Comparison of ENCODE assay signal across 23 cellular contexts in the genomic region with DNA sequence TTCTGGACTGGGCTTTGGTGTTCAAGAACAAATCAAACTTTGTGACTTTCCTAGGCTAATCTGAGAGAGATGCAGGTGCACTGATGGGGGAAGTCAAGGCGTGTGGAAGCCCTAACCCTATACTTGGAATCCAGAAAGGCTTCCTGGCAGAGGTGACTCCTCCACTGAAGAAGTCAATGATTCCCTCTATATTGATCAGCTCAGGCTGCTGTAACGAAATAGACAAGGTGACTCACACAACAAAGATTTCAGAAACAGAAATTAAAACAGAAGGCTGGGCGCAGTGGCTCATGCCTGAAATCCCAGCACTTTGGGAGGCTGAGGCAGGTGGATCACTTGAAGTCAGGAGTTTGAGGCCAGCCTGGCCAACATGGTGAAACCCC.
DNase-seq lines count a peak whose midpoint lies in the region; ATAC-seq, FAIRE-seq and TF ChIP-seq lines count a peak whose summit lies in the region.
"Had no signal": no experiment of that assay in that cellular context is flagged by ENCODE, and none has a peak within 500 bp of the region (broad histone marks: within the 10 kb centered on the region; RNA-seq: fewer than 3 reads in every experiment).

No MANE protein-coding gene starts in this region.

- H3K36me3 ChIP-seq in RWPE2 (ENCODE audit: low read depth) (no peaks in the 10 kb centered on the region), gastroesophageal sphincter (no peaks in the 10 kb centered on the region), gastrocnemius medialis (no peaks in the 10 kb centered on the region)
- H3K36me3 ChIP-seq: HAP-1 had no signal

- intact Hi-C loops in gastrocnemius medialis (cut with DNase I; ENCODE audit: low total_unique reads): no loop called here

- H3K27ac ChIP-seq in RWPE2 (ENCODE audit: poor library complexity, severe bottlenecking): peak overlapping the region; percentile 18
- H3K27ac ChIP-seq in gastroesophageal sphincter: peak overlapping the region in 3 of 4 donors; percentile 86 to 88 (median 87)
- peak overlapping the region; percentile 91 to 97 (median 96) for H3K27ac ChIP-seq in gastrocnemius medialis

- H3K9me3 ChIP-seq in RWPE2 (ENCODE audit: severe bottlenecking) (no peaks in the 10 kb centered on the region), gastroesophageal sphincter (no peaks in the 10 kb centered on the region), gastrocnemius medialis (no peaks in the 10 kb centered on the region)
- H3K9me3 ChIP-seq: HAP-1 had no signal

- DNase-seq in EL: peak; percentile 19
- DNase-seq in RWPE2 (ENCODE audit: low spot score): no peak
- no peak for DNase-seq in gastrocnemius medialis
- DNase-seq in dedifferentiated amniotic fluid mesenchymal stem cell (ENCODE audit: extremely low spot score): no peak
- no peak for DNase-seq in HK-2 (ENCODE audit: unreplicated experiment)
- DNase-seq in activated naive CD4-positive, alpha-beta T cell treated with anti-CD3 and anti-CD28 coated beads, Interleukin-2, amount 50 U/mL, for 16 hours: no peak
- DNase-seq in GM12892 (ENCODE audit: insufficient read length): no peak
- DNase-seq: activated CD4-positive, CD25-positive, alpha-beta regulatory T cell treated with anti-CD3 and anti-CD28 coated beads, Interleukin-2, amount 50 U/mL, for 72 hours; activated CD8-positive, alpha-beta T cell treated with anti-CD3 and anti-CD28 coated beads, Interleukin-2, amount 10 ng/mL, durations not matched to agents 7 days and 5 days; activated naive CD4-positive, alpha-beta T cell treated with anti-CD3 and anti-CD28 coated beads for 36 hours; activated T-cell treated with anti-CD3 and anti-CD28 coated beads, Interleukin-2, amount 50 U/mL, for 48 hours; CD8-positive, alpha-beta T cell; DMS79 treated with DMSO at 0.1 percent for 48 hours; NCI-H1417; NCI-H510A; stimulated activated CD4-positive, alpha-beta T cell treated with anti-CD3 and anti-CD28 coated beads, Interleukin-1b, Interleukin-23, amount 100 ng/mL, for 48 hours; stimulated activated naive CD4-positive, alpha-beta T cell; trophoblast cell had no signal

- no peak for TF ChIP-seq EP300 in gastroesophageal sphincter (IDR thresholded peaks at IDR 0.05)

- ATAC-seq in RWPE2 (ENCODE audit: low read depth): peak; percentile 6; the same call in 1 of the 3 replicates
- ATAC-seq in gastroesophageal sphincter: no peak
- ATAC-seq in gastrocnemius medialis: no peak
- ATAC-seq: activated CD8-positive, alpha-beta T cell treated with anti-CD3 and anti-CD28 coated beads, Interleukin-2, amount 10 ng/mL, durations not matched to agents 7 days and 5 days; CD8-positive, alpha-beta T cell had no signal

- H3K4me1 ChIP-seq in RWPE2 (ENCODE audit: insufficient read depth, poor library complexity, severe bottlenecking): peaks cover 12% of the 10 kb centered on the region
- H3K4me1 ChIP-seq in gastroesophageal sphincter: peaks cover 5 to 87% (median 27%) of the 10 kb centered on the region in 3 donors
- H3K4me1 ChIP-seq in gastrocnemius medialis: peaks cover 78% of the 10 kb centered on the region in 2 donors
- H3K4me1 ChIP-seq: HAP-1 had no signal

- no peak for TF ChIP-seq POLR2A in gastroesophageal sphincter (IDR thresholded peaks at IDR 0.05)
- TF ChIP-seq POLR2A in gastrocnemius medialis (IDR thresholded peaks at IDR 0.05): no peak
- no peak for TF ChIP-seq POLR2A in GM12892 (IDR thresholded peaks at IDR 0.05; ENCODE audit: low read depth, low read length)

- H3K27me3 ChIP-seq in RWPE2 (ENCODE audit: insufficient read depth, poor library complexity, severe bottlenecking) (no peaks in the 10 kb centered on the region), gastroesophageal sphincter (no peaks in the 10 kb centered on the region), gastrocnemius medialis (no peaks in the 10 kb centered on the region)

- H3K4me3 ChIP-seq in RWPE2 (ENCODE audit: severe bottlenecking): no peak overlapping the region
- no peak overlapping the region for H3K4me3 ChIP-seq in gastroesophageal sphincter
- no peak overlapping the region for H3K4me3 ChIP-seq in gastrocnemius medialis
- H3K4me3 ChIP-seq: HAP-1, lung had no signal

- WGBS in gastroesophageal sphincter (ENCODE audit: low coverage in 1 of 2), 2 donors: 67 to 71% methylated on average over 2 to 3 of the region's 3 CpGs

- no peak for FAIRE-seq in GM12892 (lab: Jason Lieb, UNC)
- FAIRE-seq: colon, islet of Langerhans had no signal

- in situ Hi-C loops in gastrocnemius medialis (cut with MboI; ENCODE audit: low sequenced_read_pairs in 4 of 4): no loop called here

- no peak for TF ChIP-seq CTCF in RWPE2 (IDR thresholded peaks at IDR 0.05; ENCODE audit: poor library complexity, severe bottlenecking)
- no peak for TF ChIP-seq CTCF in gastroesophageal sphincter (IDR thresholded peaks at IDR 0.05)
- no peak for TF ChIP-seq CTCF in gastrocnemius medialis (IDR thresholded peaks at IDR 0.05 in 4 of 5, conservative IDR thresholded peaks at IDR 0.05 in 1 of 5)

Comparison
In these comparisons a context has a peak if more than half of its experiments do, and no peak if none do; other contexts are left out.
1. H3K27ac ChIP-seq: peak in every context shown above with its lines; median percentile 96 in gastrocnemius medialis; 87 in gastroesophageal sphincter; 18 in RWPE2.